In genomic region chr10:93993782-93994668, GRCh38 we compare ENCODE assay signal across 8 cellular contexts. TPM values are rescaled to one million over a fixed set of nuclear protein-coding genes. Genes with fewer than 3 reads are reported as not detected.
A peak's percentile ranks its signal among the peaks of the same experiment; 100 is the strongest.
DNase-seq lines count a peak whose midpoint lies in the region; ATAC-seq, FAIRE-seq and TF ChIP-seq lines count a peak whose summit lies in the region.

TSS of gene PLCE1 (plus strand) at chr10:93993931. CDS start at chr10:94031047, 37,116 bp downstream.

- TF ChIP-seq POLR2A in A549 (IDR thresholded peaks at IDR 0.05; ENCODE audit: low read length) (peak; percentile 70), GM12891 (IDR thresholded peaks at IDR 0.05; ENCODE audit: low read depth, low read length) (no peak), heart left ventricle (IDR thresholded peaks at IDR 0.05) (no peak), ovary (IDR thresholded peaks at IDR 0.05) (peak; percentile 5)

- peak; percentile 46 to 71 for DNase-seq in A549 (ENCODE audit: low read depth in 1 of 2, low spot score in 1 of 2)
- peak; percentile 39 for DNase-seq in GM12891 (ENCODE audit: insufficient read length, low spot score)
- no peak for DNase-seq in LNCaP clone FGC (ENCODE audit: low read depth)
- DNase-seq in activated T-helper 1 cell treated with anti-CD3 and anti-CD28 coated beads, Interleukin-12 subunit alpha, Interleukin-12 subunit beta, Interleukin-2, Interleukin-4 antibody, amounts not matched to agents 30 ng/mL and 10 ng/mL and 1 ng/mL, durations not matched to agents 14 hours and 24 hours and 36 hours (ENCODE audit: low spot score), result no peak
- DNase-seq in heart left ventricle, result peak; percentile 49 to 71 (median 66)
- DNase-seq in ovary, result peak; percentile 43 to 73 (median 48)
- DNase-seq in GM19239 (ENCODE audit: insufficient read length, low spot score), result no peak

- 5% methylated on average over 17 of the region's 92 CpGs for WGBS in A549 (ENCODE audit: missing lambda C conversion rate)
- WGBS in heart left ventricle, 4 donors, result 0 to 2% (median 1%) methylated on average over 11 to 92 of the region's 92 CpGs
- WGBS in ovary, 3 donors, result 0 to 2% (median 1%) methylated on average over 42 to 92 of the region's 92 CpGs

- H3K27me3 ChIP-seq in heart left ventricle (peaks cover 0 to 42% (median 0%) of the 10 kb centered on the region in 9 donors), ovary (no peaks in the 10 kb centered on the region)

- H3K9me3 ChIP-seq in A549 (0 out of 3 replicates have a peak, but pooled peaks cover 4% of the 10 kb centered on the region), heart left ventricle (peaks cover 0 to 3% (median 0%) of the 10 kb centered on the region in 12 donors), ovary (no peaks in the 10 kb centered on the region)

- no peaks in the 10 kb centered on the region for H3K9me3 Mint-ChIP-seq in activated T-helper 1 cell treated with anti-CD3 and anti-CD28 coated beads, Interleukin-12 subunit alpha, Interleukin-12 subunit beta, Interleukin-2, Interleukin-4 antibody, amounts not matched to agents 30 ng/mL and 10 ng/mL and 1 ng/mL, durations not matched to agents 14 hours and 24 hours and 36 hours

- intact Hi-C loops in activated T-helper 1 cell treated with anti-CD3 and anti-CD28 coated beads, Interleukin-12 subunit alpha, Interleukin-12 subunit beta, Interleukin-2, Interleukin-4 antibody, amounts not matched to agents 30 ng/mL and 10 ng/mL and 1 ng/mL, durations not matched to agents 14 hours and 24 hours and 36 hours (cut with micrococcal nuclease), result no loop called here
- intact Hi-C loops in heart left ventricle (cut with DNase I), result loop anchor here in 3 of 10 donors (5.0 to 10.0 kb wide), 3 partner anchors 49 to 328 kb away; no protein-coding TSS in a partner anchor
- intact Hi-C loops in ovary (cut with DNase I), result loop anchor here in 1 of 4 donors (10.0 kb wide), 1 partner anchor 49 kb away; no protein-coding TSS in a partner anchor

- H3K4me1 Mint-ChIP-seq in activated T-helper 1 cell treated with anti-CD3 and anti-CD28 coated beads, Interleukin-12 subunit alpha, Interleukin-12 subunit beta, Interleukin-2, Interleukin-4 antibody, amounts not matched to agents 30 ng/mL and 10 ng/mL and 1 ng/mL, durations not matched to agents 14 hours and 24 hours and 36 hours (ENCODE audit: low read depth), result no peaks in the 10 kb centered on the region

- H3K4me3 Mint-ChIP-seq in activated T-helper 1 cell treated with anti-CD3 and anti-CD28 coated beads, Interleukin-12 subunit alpha, Interleukin-12 subunit beta, Interleukin-2, Interleukin-4 antibody, amounts not matched to agents 30 ng/mL and 10 ng/mL and 1 ng/mL, durations not matched to agents 14 hours and 24 hours and 36 hours, result peak within 1 kb of the TSS; percentile 64

- no peak within 1 kb of the TSS for H3K27ac Mint-ChIP-seq in activated T-helper 1 cell treated with anti-CD3 and anti-CD28 coated beads, Interleukin-12 subunit alpha, Interleukin-12 subunit beta, Interleukin-2, Interleukin-4 antibody, amounts not matched to agents 30 ng/mL and 10 ng/mL and 1 ng/mL, durations not matched to agents 14 hours and 24 hours and 36 hours

- H3K4me3 ChIP-seq in A549, result peak within 1 kb of the TSS; percentile 63
- peak within 1 kb of the TSS; percentile 18; the same call in 1 of the 2 replicates for H3K4me3 ChIP-seq in LNCaP clone FGC (ENCODE audit: low read depth, low read length)
- peak within 1 kb of the TSS; percentile 45 to 84 (median 61) for H3K4me3 ChIP-seq in heart left ventricle
- peak within 1 kb of the TSS; percentile 65 for H3K4me3 ChIP-seq in ovary

- H3K36me3 ChIP-seq in heart left ventricle (no peaks in the 10 kb centered on the region), ovary (no peaks in the 10 kb centered on the region)

- H3K4me1 ChIP-seq in A549, result peaks cover 46% of the 10 kb centered on the region
- peaks cover 0 to 54% (median 19%) of the 10 kb centered on the region in 12 donors for H3K4me1 ChIP-seq in heart left ventricle
- peaks cover 5% of the 10 kb centered on the region for H3K4me1 ChIP-seq in ovary (ENCODE audit: insufficient read depth)

- ATAC-seq in A549, result peak; percentile 76 to 83
- peak; percentile 7 to 92 (median 84) for ATAC-seq in heart left ventricle
- ATAC-seq in GM21717 (IDR thresholded peaks at IDR 0.05; ENCODE audit: unreplicated experiment), result no peak

- H3K27ac ChIP-seq in A549 (peak within 1 kb of the TSS; percentile 91 to 93), heart left ventricle (peak within 1 kb of the TSS in 11 of 12 donors; percentile 22 to 81 (median 66)), ovary (no peak within 1 kb of the TSS)

- FAIRE-seq in A549 (lab: Jason Lieb, UNC) (no peak), GM12891 (lab: Jason Lieb, UNC) (no peak), GM19239 (lab: Jason Lieb, UNC) (no peak)

- POLR2A ChIA-PET in A549 (lab: Yijun Ruan, JAX), result interaction anchor here (1.1 kb wide), 1 partner anchor 13 kb away, joined by 3 read pairs; no protein-coding TSS in a partner anchor

- H3K27me3 Mint-ChIP-seq in activated T-helper 1 cell treated with anti-CD3 and anti-CD28 coated beads, Interleukin-12 subunit alpha, Interleukin-12 subunit beta, Interleukin-2, Interleukin-4 antibody, amounts not matched to agents 30 ng/mL and 10 ng/mL and 1 ng/mL, durations not matched to agents 14 hours and 24 hours and 36 hours (ENCODE audit: insufficient read depth), result peaks cover 53% of the 10 kb centered on the region

- TF ChIP-seq CTCF in A549 (IDR thresholded peaks at IDR 0.05) (peak; percentile 23), LNCaP clone FGC (IDR thresholded peaks at IDR 0.05; ENCODE audit: control insufficient read depth, extremely low read depth, insufficient read depth) (no peak), heart left ventricle (IDR thresholded peaks at IDR 0.05) (no peak), ovary (IDR thresholded peaks at IDR 0.05) (no peak)

- TF ChIP-seq RAD21 in A549 (conservative IDR thresholded peaks at IDR 0.05 in 1 of 2, IDR thresholded peaks at IDR 0.05 in 1 of 2), result peak in 1 of 2 experiments; percentile 22; a peak in 2 of 5 replicates

- H3K36me3 Mint-ChIP-seq in activated T-helper 1 cell treated with anti-CD3 and anti-CD28 coated beads, Interleukin-12 subunit alpha, Interleukin-12 subunit beta, Interleukin-2, Interleukin-4 antibody, amounts not matched to agents 30 ng/mL and 10 ng/mL and 1 ng/mL, durations not matched to agents 14 hours and 24 hours and 36 hours (ENCODE audit: low read depth), result no peaks in the 10 kb centered on the region

- no peak for TF ChIP-seq EP300 in A549 (IDR thresholded peaks at IDR 0.05)
- no peak for TF ChIP-seq EP300 in ovary (IDR thresholded peaks at IDR 0.05)

- CTCF ChIA-PET in A549 (lab: Yijun Ruan, JAX), result interaction anchor here (0.6 to 2.6 kb wide), 6 partner anchors 12 to 124 kb away, joined by 3 to 11 read pairs (median 3); no protein-coding TSS in a partner anchor

- peak within 1 kb of the TSS; percentile 71 for H3K4me2 ChIP-seq in A549

TF ChIP-seq in A549, 52 proteins besides CTCF, POLR2A, EP300 and RAD21 (continues in another document):
- TF ChIP-seq MAX (IDR thresholded peaks at IDR 0.05), result peak; percentile 4; the same call in 1 of the 2 replicates
- TF ChIP-seq FOSL2 (IDR thresholded peaks at IDR 0.05), result no peak
- peak; percentile 35; the same call in 1 of the 2 replicates for TF ChIP-seq FOSL2 (CRISPR knock-in tag; IDR thresholded peaks at IDR 0.05)
- TF ChIP-seq SMC3 (IDR thresholded peaks at IDR 0.05), result 0 out of 3 replicates have a peak, but pooled peaks have one; percentile 3
- TF ChIP-seq E2F6 (IDR thresholded peaks at IDR 0.05; ENCODE audit: borderline replicate concordance, low read depth), result 0 out of 2 replicates have a peak, but pooled peaks have one; percentile 21
- TF ChIP-seq HOXB5 (CRISPR knock-in tag; IDR thresholded peaks at IDR 0.05), result no peak

TF ChIP-seq in GM12891, 5 proteins besides CTCF, POLR2A, EP300 and RAD21:
- TF ChIP-seq TAF1 (IDR thresholded peaks at IDR 0.05; ENCODE audit: low read depth, low read length) (no peak), PAX5 (IDR thresholded peaks at IDR 0.05; ENCODE audit: insufficient read depth, low read length, severe bottlenecking) (no peak), SPI1 (IDR thresholded peaks at IDR 0.05; ENCODE audit: low read depth, low read length) (no peak), POLR2AphosphoS5 (IDR thresholded peaks at IDR 0.05; ENCODE audit: low read depth, low read length) (no peak), POU2F2 (IDR thresholded peaks at IDR 0.05; ENCODE audit: low read depth, low read length) (no peak)

RNA-seq across cellular contexts. Expression of gene PLCE1, which starts in this region (rescaled TPM):
- 18.2 and 20.7 TPM in 2 replicates for polyA plus RNA-seq in A549 (2011; rRNA removed)
- polyA plus RNA-seq in A549 (2012; cell fraction: cytosol; rRNA removed), result 4.4 and 5.1 TPM in 2 replicates
- polyA plus RNA-seq in A549 (2012; cell fraction: nucleus; rRNA removed), result 4.2 and 7.4 TPM in 2 replicates
- 10.7 to 12.8 TPM (median 10.9 TPM) in 3 replicates for polyA plus RNA-seq in A549 (2017; fragmentation: RNase III; extraction: RNeasy Plus Mini Kit Qiagen cat#74134 plus additional on column Dnase treatment)
- polyA minus RNA-seq in A549 (2011; rRNA and poly(A)+ RNA removed), result 44.9 TPM in 2 replicates
- 0.23 TPM for polyA plus RNA-seq in GM12891 (2012; ENCODE audit: low read depth, missing spikeins)
- not detected in 2 replicates for total RNA-seq in activated T-helper 1 cell treated with anti-CD3 and anti-CD28 coated beads, Interleukin-12 subunit alpha, Interleukin-12 subunit beta, Interleukin-2, Interleukin-4 antibody, amounts not matched to agents 30 ng/mL and 10 ng/mL and 1 ng/mL, durations not matched to agents 14 hours and 24 hours and 36 hours
- 10 to 100 TPM in 7 of 9 donors, 1 to 10 TPM in 2; 8.0 to 42.1 (median 11.1) TPM for total RNA-seq in heart left ventricle
- polyA plus RNA-seq in heart left ventricle, result 1 to 10 TPM; 1.3 to 2.3 TPM
- total RNA-seq in ovary, result 10 to 100 TPM in 2 of 7 donors, 1 to 10 TPM in 5; 2.5 to 15.3 (median 8.8) TPM
- 1 to 10 TPM; 3.1 to 6.8 TPM for polyA plus RNA-seq in ovary

Comparison
In these comparisons a context has a peak if more than half of its experiments do, and no peak if none do; other contexts are left out.
1. DNase-seq: peak in A549 (2 of 2), GM12891 (single experiment), heart left ventricle (5 of 5) and ovary (5 of 5); none in LNCaP clone FGC (single experiment), activated T-helper 1 cell treated with anti-CD3 and anti-CD28 coated beads, Interleukin-12 subunit alpha, Interleukin-12 subunit beta, Interleukin-2, Interleukin-4 antibody, amounts not matched to agents 30 ng/mL and 10 ng/mL and 1 ng/mL, durations not matched to agents 14 hours and 24 hours and 36 hours (single experiment) and GM19239 (single experiment).
2. H3K27ac ChIP-seq: peak in A549 (2 of 2) and heart left ventricle (11 of 12); none in ovary (0 of 2).
3. POLR2A ChIP-seq: peak in A549 (single experiment) and ovary (single experiment); none in GM12891 (single experiment) and heart left ventricle (0 of 2).
4. Peak in every context shown above with its lines, with median percentiles within 50 percentile points of each other: H3K4me3 ChIP-seq.